ENCODE assay signal across 9 cellular contexts in genomic region chr1:203557958-203558760, GRCh38.
DNase-seq lines count a peak whose midpoint lies in the region; ATAC-seq and TF ChIP-seq lines count a peak whose summit lies in the region.
"Had no signal": no experiment of that assay in that cellular context is flagged by ENCODE, and none has a peak within 500 bp of the region (broad histone marks: within the 10 kb centered on the region; RNA-seq: fewer than 3 reads in every experiment).

No MANE protein-coding gene starts in this region.

- intact Hi-C loops in breast epithelium (cut with DNase I; ENCODE audit: low total_unique reads) (no loop called here), vagina (cut with DNase I) (loop anchor here (5.0 kb wide), 3 partner anchors 51 to 134 kb away; partner anchors contain the start of gene ATP2B4)

- peak overlapping the region; percentile 80 to 85 for H3K27ac ChIP-seq in breast epithelium
- H3K27ac ChIP-seq in lung (ENCODE audit: low read depth in 1 of 2, low read length in 1 of 2): peak overlapping the region; percentile 42 to 90
- H3K27ac ChIP-seq in vagina: peak overlapping the region; percentile 91

- peaks cover 10% of the 10 kb centered on the region for H3K4me1 Mint-ChIP-seq in activated T-cell treated with anti-CD3 and anti-CD28 coated beads, Interleukin-2, amount 50 U/mL, for 72 hours (ENCODE audit: low read depth)
- no peaks in the 10 kb centered on the region for H3K4me1 Mint-ChIP-seq in activated T-cell treated with anti-CD3 and anti-CD28 coated beads, Interleukin-2, amount 50 U/mL, for 24 hours (ENCODE audit: low read depth)

- H3K27ac Mint-ChIP-seq in activated T-cell treated with anti-CD3 and anti-CD28 coated beads, Interleukin-2, amount 50 U/mL, for 72 hours: no peak overlapping the region
- no peak overlapping the region for H3K27ac Mint-ChIP-seq in activated T-cell treated with anti-CD3 and anti-CD28 coated beads, Interleukin-2, amount 50 U/mL, for 24 hours
- H3K27ac Mint-ChIP-seq: naive B cell had no signal

- H3K27me3 Mint-ChIP-seq in activated T-cell treated with anti-CD3 and anti-CD28 coated beads, Interleukin-2, amount 50 U/mL, for 72 hours (ENCODE audit: low read depth): peaks cover 8% of the 10 kb centered on the region
- no peaks in the 10 kb centered on the region for H3K27me3 Mint-ChIP-seq in activated T-cell treated with anti-CD3 and anti-CD28 coated beads, Interleukin-2, amount 50 U/mL, for 24 hours

- no peaks in the 10 kb centered on the region for H3K4me1 ChIP-seq in breast epithelium
- peaks cover 0 to 11% of the 10 kb centered on the region in 2 donors for H3K4me1 ChIP-seq in lung (ENCODE audit: control insufficient read depth in 2 of 2, insufficient read depth in 2 of 2, low read length in 2 of 2)
- peaks cover 56% of the 10 kb centered on the region for H3K4me1 ChIP-seq in vagina

- WGBS in lung, 2 donors: 53 to 61% methylated on average over 5 of the region's 5 CpGs

- H3K9me3 ChIP-seq in breast epithelium: no peaks in the 10 kb centered on the region
- H3K9me3 ChIP-seq in lung (ENCODE audit: control insufficient read depth in 2 of 2, insufficient read depth in 1 of 2, low read length in 1 of 2): no peaks in the 10 kb centered on the region
- no peaks in the 10 kb centered on the region for H3K9me3 ChIP-seq in vagina

- H3K27me3 ChIP-seq in breast epithelium (no peaks in the 10 kb centered on the region), lung (ENCODE audit: control insufficient read depth, insufficient read depth) (no peaks in the 10 kb centered on the region), vagina (no peaks in the 10 kb centered on the region)

- no peak for TF ChIP-seq POLR2A in breast epithelium (IDR thresholded peaks at IDR 0.05)
- no peak for TF ChIP-seq POLR2A in vagina (IDR thresholded peaks at IDR 0.05)

- H3K4me3 ChIP-seq in breast epithelium (no peak overlapping the region), lung (no peak overlapping the region), vagina (no peak overlapping the region)

- TF ChIP-seq CTCF in breast epithelium (IDR thresholded peaks at IDR 0.05): no peak
- TF ChIP-seq CTCF in lung (IDR thresholded peaks at IDR 0.05; ENCODE audit: control extremely low read depth, extremely low read depth): no peak
- peak in 1 of 3 experiments; percentile 6 for TF ChIP-seq CTCF in vagina (IDR thresholded peaks at IDR 0.05)

- peak in 1 of 2 donors; percentile 8 for DNase-seq in activated T-cell treated with anti-CD3 and anti-CD28 coated beads, Interleukin-2, amount 50 U/mL, for 72 hours
- no peak for DNase-seq in activated T-cell treated with anti-CD3 and anti-CD28 coated beads, Interleukin-2, amount 50 U/mL, for 24 hours
- DNase-seq in breast epithelium (ENCODE audit: low spot score in 2 of 2): no peak
- peak; percentile 61 for DNase-seq in lung (ENCODE audit: low spot score)
- peak in 1 of 2 donors; percentile 91 for DNase-seq in vagina (ENCODE audit: extremely low spot score in 2 of 2)
- no peak for DNase-seq in NCI-H524 treated with DMSO at 0.1 percent for 48 hours (lab: John Stamatoyannopoulos, UW)
- no peak for DNase-seq in NCI-H2227 treated with DMSO at 0.1 percent for 48 hours (lab: John Stamatoyannopoulos, UW)
- DNase-seq: naive B cell had no signal

- no peak overlapping the region for H3K4me3 Mint-ChIP-seq in activated T-cell treated with anti-CD3 and anti-CD28 coated beads, Interleukin-2, amount 50 U/mL, for 72 hours
- H3K4me3 Mint-ChIP-seq in activated T-cell treated with anti-CD3 and anti-CD28 coated beads, Interleukin-2, amount 50 U/mL, for 24 hours: no peak overlapping the region
- H3K4me3 Mint-ChIP-seq: naive B cell had no signal

- H3K36me3 ChIP-seq in breast epithelium (no peaks in the 10 kb centered on the region), lung (ENCODE audit: control insufficient read depth in 2 of 2, insufficient read depth in 2 of 2, low read length in 2 of 2) (no peaks in the 10 kb centered on the region), vagina (no peaks in the 10 kb centered on the region)

- H3K9me3 Mint-ChIP-seq in activated T-cell treated with anti-CD3 and anti-CD28 coated beads, Interleukin-2, amount 50 U/mL, for 72 hours: no peaks in the 10 kb centered on the region
- no peaks in the 10 kb centered on the region for H3K9me3 Mint-ChIP-seq in activated T-cell treated with anti-CD3 and anti-CD28 coated beads, Interleukin-2, amount 50 U/mL, for 24 hours

- ATAC-seq in activated T-cell treated with anti-CD3 and anti-CD28 coated beads, Interleukin-2, amount 50 U/mL, for 72 hours (replicated peaks in 1 of 2): peak; percentile 18 to 76
- peak; percentile 61 for ATAC-seq in lung (ENCODE audit: insufficient read depth, low FRiP score)
- no peak for ATAC-seq in HG03442 (IDR thresholded peaks at IDR 0.05; ENCODE audit: unreplicated experiment)

- H3K36me3 Mint-ChIP-seq in activated T-cell treated with anti-CD3 and anti-CD28 coated beads, Interleukin-2, amount 50 U/mL, for 72 hours (ENCODE audit: insufficient read depth in 2 of 2): no peaks in the 10 kb centered on the region
- H3K36me3 Mint-ChIP-seq in activated T-cell treated with anti-CD3 and anti-CD28 coated beads, Interleukin-2, amount 50 U/mL, for 24 hours (ENCODE audit: low read depth): no peaks in the 10 kb centered on the region
- H3K36me3 Mint-ChIP-seq: naive B cell had no signal
